Comparison of ENCODE assay signal across 8 cellular contexts in genomic region chr7:16708980-16709379, GRCh38. TPM values are rescaled to one million over a fixed set of nuclear protein-coding genes. Genes with fewer than 3 reads are reported as not detected.
A peak's percentile ranks its signal among the peaks of the same experiment; 100 is the strongest.
DNase-seq lines count a peak whose midpoint lies in the region; ATAC-seq and TF ChIP-seq lines count a peak whose summit lies in the region.

No MANE protein-coding gene starts in this region.

- TF ChIP-seq CTCF in fibroblast of villous mesenchyme (IDR thresholded peaks at IDR 0.05; ENCODE audit: insufficient read depth, low read depth, low read length), result no peak

- H3K4me1 Mint-ChIP-seq in stimulated activated naive B cell treated with anti-CD40 and anti-IgM and Interleukin-4, amounts not matched to agents 10 μg/mL and 1 μg/mL and 100 μg/mL, for 72 hours, result peaks cover 0 to 6% of the 10 kb centered on the region in 2 donors

- H3K4me3 ChIP-seq in fibroblast of villous mesenchyme (ENCODE audit: low read depth, low read length), result no peak overlapping the region

- peaks cover 26 to 48% of the 10 kb centered on the region in 2 donors for H3K36me3 Mint-ChIP-seq in stimulated activated naive B cell treated with anti-CD40 and anti-IgM and Interleukin-4, amounts not matched to agents 10 μg/mL and 1 μg/mL and 100 μg/mL, for 72 hours

- ATAC-seq in stimulated activated naive B cell treated with anti-CD40 and anti-IgM and Interleukin-4, amounts not matched to agents 10 μg/mL and 1 μg/mL and 100 μg/mL, for 72 hours (replicated peaks), result peak; percentile 10 to 41

- no peaks in the 10 kb centered on the region for H3K9me3 Mint-ChIP-seq in stimulated activated naive B cell treated with anti-CD40 and anti-IgM and Interleukin-4, amounts not matched to agents 10 μg/mL and 1 μg/mL and 100 μg/mL, for 72 hours

- peak; percentile 28 for DNase-seq in DMS53 (lab: John Stamatoyannopoulos, UW)
- no peak for DNase-seq in DMS53 treated with DMSO at 0.1 percent for 48 hours (lab: John Stamatoyannopoulos, UW; ENCODE audit: unreplicated experiment)
- DNase-seq in SKM-1 (lab: John Stamatoyannopoulos, UW; ENCODE audit: unreplicated experiment), result peak; percentile 40
- DNase-seq in fibroblast of villous mesenchyme (ENCODE audit: low read depth), result peak; percentile 87
- no peak for DNase-seq in stimulated activated naive B cell treated with anti-CD40 and anti-IgM and Interleukin-4, amounts not matched to agents 10 μg/mL and 1 μg/mL and 100 μg/mL, for 72 hours
- DNase-seq in RPMI8226, result no peak
- no peak for DNase-seq in putamen (ENCODE audit: low spot score)
- no peak for DNase-seq in NCI-H510A treated with DMSO at 0.1 percent for 48 hours (lab: John Stamatoyannopoulos, UW)

- H3K27me3 Mint-ChIP-seq in stimulated activated naive B cell treated with anti-CD40 and anti-IgM and Interleukin-4, amounts not matched to agents 10 μg/mL and 1 μg/mL and 100 μg/mL, for 72 hours, result no peaks in the 10 kb centered on the region

- H3K4me3 Mint-ChIP-seq in stimulated activated naive B cell treated with anti-CD40 and anti-IgM and Interleukin-4, amounts not matched to agents 10 μg/mL and 1 μg/mL and 100 μg/mL, for 72 hours, result no peak overlapping the region

- H3K27ac Mint-ChIP-seq in stimulated activated naive B cell treated with anti-CD40 and anti-IgM and Interleukin-4, amounts not matched to agents 10 μg/mL and 1 μg/mL and 100 μg/mL, for 72 hours, result no peak overlapping the region

RNA-seq across cellular contexts. Expression of gene TSPAN13, which starts 44.6 kb away (rescaled TPM):
- total RNA-seq in fibroblast of villous mesenchyme, result 8.7 and 10.8 TPM in 2 replicates

Comparison
In these comparisons a context has a peak if more than half of its experiments do, and no peak if none do; other contexts are left out.
1. DNase-seq: peak in DMS53 (single experiment), SKM-1 (single experiment) and fibroblast of villous mesenchyme (single experiment); none in DMS53 treated with DMSO at 0.1 percent for 48 hours (single experiment), stimulated activated naive B cell treated with anti-CD40 and anti-IgM and Interleukin-4, amounts not matched to agents 10 μg/mL and 1 μg/mL and 100 μg/mL, for 72 hours (single experiment), RPMI8226 (single experiment), putamen (single experiment) and NCI-H510A treated with DMSO at 0.1 percent for 48 hours (single experiment).